ENCODE assay signal across 13 cellular contexts in the genomic region with DNA sequence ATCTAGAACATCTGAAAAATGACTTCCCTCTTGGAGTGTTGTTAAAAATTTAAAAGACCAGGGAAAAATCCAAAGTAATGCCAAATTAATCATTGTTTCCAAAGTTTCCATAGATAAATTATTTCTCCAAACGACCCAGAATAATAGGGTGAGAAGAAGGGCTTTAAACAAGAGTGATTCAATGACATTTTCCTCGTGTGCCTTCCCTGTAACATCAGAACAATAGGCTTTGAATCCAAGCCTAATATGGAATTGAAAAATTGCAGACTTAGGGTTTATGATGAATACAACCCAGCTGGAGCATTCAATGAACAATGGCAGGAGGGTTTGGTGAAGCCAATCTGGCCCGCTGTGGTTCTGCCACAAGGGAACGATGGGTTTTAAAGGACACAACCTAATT.
DNase-seq lines count a peak whose midpoint lies in the region; ATAC-seq and TF ChIP-seq lines count a peak whose summit lies in the region.
"Had no signal": no experiment of that assay in that cellular context is flagged by ENCODE, and none has a peak within 500 bp of the region (broad histone marks: within the 10 kb centered on the region; RNA-seq: fewer than 3 reads in every experiment).

No MANE protein-coding gene starts in this region.

- no peak overlapping the region for H2BK5ac ChIP-seq in IMR-90 (ENCODE audit: low read depth, low read length, poor library complexity, severe bottlenecking)

- no peak overlapping the region for H3K4me3 ChIP-seq in IMR-90 (ENCODE audit: insufficient read depth, low read depth, low read length)
- no peak overlapping the region for H3K4me3 ChIP-seq in fibroblast of the aortic adventitia (ENCODE audit: low read depth, low read length)
- H3K4me3 ChIP-seq: A549, BLaER1, HAP-1 had no signal

- WGBS in IMR-90 (ENCODE audit: extremely low coverage in 2 of 2, insufficient read length in 1 of 2), 2 experiments: no CpG with 5 or more reads among the region's 4 CpGs

- TF ChIP-seq RAD21 in IMR-90 (IDR thresholded peaks at IDR 0.05; ENCODE audit: low read length): no peak

- CTCF ChIA-PET in IMR-90 (lab: Yijun Ruan, JAX): no interaction called here
- CTCF ChIA-PET in activated CD8-positive, alpha-beta T cell treated with anti-CD3 and anti-CD28 coated beads for 36 hours (lab: Charles Lee): no interaction called here

- H3K4me1 ChIP-seq in IMR-90 (ENCODE audit: control insufficient read depth, insufficient read depth, low read length): peaks cover 2% of the 10 kb centered on the region; the same call in 1 of the 2 replicates
- H3K4me1 ChIP-seq: A549, BLaER1, HAP-1 had no signal

- H3K23ac ChIP-seq in IMR-90 (ENCODE audit: low read depth, low read length): no peak overlapping the region

- BruUV-seq in IMR-90 (replicated peaks; lab: Mats Ljungman, UMichigan): no TSS peak

- H4K5ac ChIP-seq in IMR-90 (ENCODE audit: low read depth, low read length): no peak overlapping the region

- H3K4me2 ChIP-seq in IMR-90 (ENCODE audit: low read depth, low read length): no peak overlapping the region
- H3K4me2 ChIP-seq: A549, BLaER1 had no signal

- no peaks in the 10 kb centered on the region for H3K9me3 ChIP-seq in IMR-90 (ENCODE audit: control insufficient read depth, insufficient read depth, low read length)
- H3K9me3 ChIP-seq: A549, HAP-1 had no signal

- H2AFZ ChIP-seq in IMR-90 (replicated peaks; ENCODE audit: low read length, poor library complexity): no peak overlapping the region

- H3K14ac ChIP-seq in IMR-90 (replicated peaks; ENCODE audit: low read depth, low read length): no peak overlapping the region

- 0 out of 2 replicates have a peak overlapping the region, but pooled peaks have one; percentile 16 for H2BK20ac ChIP-seq in IMR-90 (ENCODE audit: low read depth, low read length)

- H3K9ac ChIP-seq in IMR-90 (ENCODE audit: low read depth, low read length): no peak overlapping the region
- H3K9ac ChIP-seq: BLaER1 had no signal

- H2BK15ac ChIP-seq in IMR-90 (ENCODE audit: low read depth, low read length): no peak overlapping the region

- POLR2A ChIA-PET in IMR-90 (lab: Charles Lee; ENCODE audit: unreplicated experiment): no interaction called here
- POLR2A ChIA-PET in activated CD8-positive, alpha-beta T cell treated with anti-CD3 and anti-CD28 coated beads for 36 hours (lab: Charles Lee): no interaction called here

- no peaks in the 10 kb centered on the region for H3K79me1 ChIP-seq in IMR-90 (ENCODE audit: low read depth in 1 of 2, low read length in 2 of 2)

- no peak overlapping the region for H2BK120ac ChIP-seq in IMR-90 (ENCODE audit: low read depth, low read length)

- no peaks in the 10 kb centered on the region for H4K20me1 ChIP-seq in IMR-90 (ENCODE audit: insufficient read depth, low read length)
- H4K20me1 ChIP-seq: BLaER1 had no signal

- no peak for TF ChIP-seq POLR2A in IMR-90 (IDR thresholded peaks at IDR 0.05; ENCODE audit: low read depth, low read length)

- H3K9me1 ChIP-seq in IMR-90 (ENCODE audit: insufficient read depth, low read length): no peaks in the 10 kb centered on the region

- H3K9me3 Mint-ChIP-seq in activated CD8-positive, alpha-beta T cell treated with anti-CD3 and anti-CD28 coated beads for 36 hours: no peaks in the 10 kb centered on the region
- H3K9me3 Mint-ChIP-seq in activated T-helper 17 cell treated with anti-CD3 and anti-CD28 coated beads, Interleukin-2, amount 50 U/mL, for 72 hours: no peaks in the 10 kb centered on the region
- H3K9me3 Mint-ChIP-seq: CD4-positive, CD25-positive, alpha-beta regulatory T cell had no signal

- no peak overlapping the region for H4K91ac ChIP-seq in IMR-90 (ENCODE audit: insufficient read depth, low read depth, low read length)

- no peaks in the 10 kb centered on the region for H3K36me3 ChIP-seq in IMR-90 (ENCODE audit: control insufficient read depth, insufficient read depth, low read length)
- H3K36me3 ChIP-seq: BLaER1, HAP-1 had no signal

- H2AK9ac ChIP-seq in IMR-90 (replicated peaks; ENCODE audit: low read depth, low read length, poor library complexity): no peak overlapping the region

- H3K56ac ChIP-seq in IMR-90 (ENCODE audit: extremely low read depth, insufficient read depth, low read length): no peak overlapping the region

- H3K4me1 Mint-ChIP-seq in activated CD8-positive, alpha-beta T cell treated with anti-CD3 and anti-CD28 coated beads for 36 hours (ENCODE audit: low read depth): no peaks in the 10 kb centered on the region
- H3K4me1 Mint-ChIP-seq in activated T-helper 17 cell treated with anti-CD3 and anti-CD28 coated beads, Interleukin-2, amount 50 U/mL, for 72 hours: no peaks in the 10 kb centered on the region
- H3K4me1 Mint-ChIP-seq: CD4-positive, CD25-positive, alpha-beta regulatory T cell had no signal

- no peaks in the 10 kb centered on the region for H3K36me3 Mint-ChIP-seq in activated CD8-positive, alpha-beta T cell treated with anti-CD3 and anti-CD28 coated beads for 36 hours (ENCODE audit: low read depth)
- H3K36me3 Mint-ChIP-seq in activated T-helper 17 cell treated with anti-CD3 and anti-CD28 coated beads, Interleukin-2, amount 50 U/mL, for 72 hours (ENCODE audit: low read depth): no peaks in the 10 kb centered on the region
- H3K36me3 Mint-ChIP-seq: CD4-positive, CD25-positive, alpha-beta regulatory T cell had no signal

- no peak overlapping the region for H3K4me3 Mint-ChIP-seq in activated CD8-positive, alpha-beta T cell treated with anti-CD3 and anti-CD28 coated beads for 36 hours
- no peak overlapping the region for H3K4me3 Mint-ChIP-seq in activated T-helper 17 cell treated with anti-CD3 and anti-CD28 coated beads, Interleukin-2, amount 50 U/mL, for 72 hours
- H3K4me3 Mint-ChIP-seq: CD4-positive, CD25-positive, alpha-beta regulatory T cell had no signal

- no peak overlapping the region for H2AK5ac ChIP-seq in IMR-90 (ENCODE audit: low read depth, low read length)

- DNase-seq in IMR-90 (no peak), NCI-H1930 (lab: John Stamatoyannopoulos, UW) (peak; percentile 56 to 64), fibroblast of the aortic adventitia (ENCODE audit: low read depth) (peak; percentile 22), foreskin melanocyte (no peak)
- DNase-seq in activated CD8-positive, alpha-beta T cell treated with anti-CD3 and anti-CD28 coated beads for 36 hours: no peak
- DNase-seq: Calu3; CD4-positive, CD25-positive, alpha-beta regulatory T cell; DMS 273 treated with DMSO at 0.1 percent for 48 hours had no signal

- no peak overlapping the region for H3K18ac ChIP-seq in IMR-90 (ENCODE audit: low read depth, low read length)

- in situ Hi-C loops in IMR-90 (cut with MboI; ENCODE audit: low sequenced_read_pairs): no loop called here

- ATAC-seq in IMR-90 (ENCODE audit: low read depth): no peak
- ATAC-seq in activated CD8-positive, alpha-beta T cell treated with anti-CD3 and anti-CD28 coated beads for 36 hours: no peak
- no peak for ATAC-seq in activated T-helper 17 cell treated with anti-CD3 and anti-CD28 coated beads, Interleukin-2, amount 50 U/mL, for 72 hours (replicated peaks)
- ATAC-seq: A549 had no signal

- H3K27me3 ChIP-seq in IMR-90 (ENCODE audit: control insufficient read depth, insufficient read depth, low read length): no peaks in the 10 kb centered on the region
- H3K27me3 ChIP-seq: BLaER1 had no signal

- TF ChIP-seq CTCF in IMR-90 (conservative IDR thresholded peaks at IDR 0.05; ENCODE audit: low read depth, low read length): no peak
- TF ChIP-seq CTCF in VCaP (conservative IDR thresholded peaks at IDR 0.05): no peak
- no peak for TF ChIP-seq CTCF in fibroblast of the aortic adventitia (IDR thresholded peaks at IDR 0.05; ENCODE audit: insufficient read depth, low read length)
- no peak for TF ChIP-seq CTCF in activated CD8-positive, alpha-beta T cell treated with anti-CD3 and anti-CD28 coated beads for 36 hours (IDR thresholded peaks at IDR 0.05)

- H4K8ac ChIP-seq in IMR-90 (ENCODE audit: low read depth in 2 of 2, low read length in 2 of 2): no peak overlapping the region

- dilution Hi-C loops in IMR-90 (cut with HindIII; ENCODE audit: low sequenced_read_pairs, unreplicated experiment): no loop called here

- H3K27me3 Mint-ChIP-seq in activated CD8-positive, alpha-beta T cell treated with anti-CD3 and anti-CD28 coated beads for 36 hours: no peaks in the 10 kb centered on the region
- no peaks in the 10 kb centered on the region for H3K27me3 Mint-ChIP-seq in activated T-helper 17 cell treated with anti-CD3 and anti-CD28 coated beads, Interleukin-2, amount 50 U/mL, for 72 hours
- H3K27me3 Mint-ChIP-seq: CD4-positive, CD25-positive, alpha-beta regulatory T cell had no signal

- no peak overlapping the region for H3K27ac ChIP-seq in IMR-90 (ENCODE audit: insufficient read depth, low read length)
- peak overlapping the region; percentile 59 for H3K27ac ChIP-seq in VCaP
- H3K27ac ChIP-seq: A549, BLaER1 had no signal

- H3K27ac Mint-ChIP-seq in activated CD8-positive, alpha-beta T cell treated with anti-CD3 and anti-CD28 coated beads for 36 hours: no peak overlapping the region
- H3K27ac Mint-ChIP-seq in activated T-helper 17 cell treated with anti-CD3 and anti-CD28 coated beads, Interleukin-2, amount 50 U/mL, for 72 hours: no peak overlapping the region
- H3K27ac Mint-ChIP-seq: CD4-positive, CD25-positive, alpha-beta regulatory T cell had no signal

- intact Hi-C loops in IMR-90 (cut with micrococcal nuclease): no loop called here
- intact Hi-C loops in activated CD8-positive, alpha-beta T cell treated with anti-CD3 and anti-CD28 coated beads for 36 hours (cut with micrococcal nuclease): no loop called here

- no peak overlapping the region for H3K4ac ChIP-seq in IMR-90 (ENCODE audit: low read depth, low read length)

TF ChIP-seq in IMR-90, 13 proteins besides CTCF, POLR2A, EP300 and RAD21:
- TF ChIP-seq BHLHE40 (IDR thresholded peaks at IDR 0.05; ENCODE audit: low read depth, low read length) (no peak), SMC3 (IDR thresholded peaks at IDR 0.05; ENCODE audit: low read depth, low read length) (no peak), RFX5 (IDR thresholded peaks at IDR 0.05; ENCODE audit: low read depth, low read length) (no peak), MXI1 (IDR thresholded peaks at IDR 0.05; ENCODE audit: borderline replicate concordance, low read depth, low read length) (no peak), NFE2L2 (IDR thresholded peaks at IDR 0.05; ENCODE audit: low read depth, low read length) (no peak)

Comparison
In these comparisons a context has a peak if more than half of its experiments do, and no peak if none do; other contexts are left out.
1. DNase-seq: peak in NCI-H1930 (2 of 2) and fibroblast of the aortic adventitia (single experiment); none in IMR-90 (single experiment), activated CD8-positive, alpha-beta T cell treated with anti-CD3 and anti-CD28 coated beads for 36 hours (single experiment) and foreskin melanocyte (single experiment).